9 cellular contexts compared by ENCODE assay signal in the genomic region with DNA sequence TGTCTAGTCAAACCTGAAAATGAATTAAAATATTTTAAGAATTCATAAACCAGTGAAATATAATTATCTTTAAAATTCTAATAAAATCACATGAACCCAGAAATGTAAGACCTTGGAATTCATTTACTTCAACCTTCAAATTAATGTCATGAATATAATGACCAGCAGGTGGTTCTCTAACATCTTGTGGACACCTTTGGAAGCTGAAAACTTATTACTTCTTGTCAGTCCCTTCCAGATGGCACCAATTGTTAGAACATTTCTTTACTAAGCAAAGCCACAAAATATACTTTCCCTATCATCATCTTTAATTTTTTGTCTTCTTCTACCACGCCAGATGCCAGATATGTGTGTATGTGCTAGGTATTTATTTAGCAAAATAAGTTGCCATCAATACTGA.
DNase-seq lines count a peak whose midpoint lies in the region; ATAC-seq, FAIRE-seq and TF ChIP-seq lines count a peak whose summit lies in the region.
"Had no signal": no experiment of that assay in that cellular context is flagged by ENCODE, and none has a peak within 500 bp of the region (broad histone marks: within the 10 kb centered on the region; RNA-seq: fewer than 3 reads in every experiment).

No MANE protein-coding gene starts in this region.

- intact Hi-C loops in Calu3 (cut with micrococcal nuclease; ENCODE audit: unreplicated experiment): loop anchor here (1.0 to 10.0 kb wide), 5 partner anchors 66 to 453 kb away; no protein-coding TSS in a partner anchor

- H3K27me3 Mint-ChIP-seq in Calu3 (ENCODE audit: unreplicated experiment): no peaks in the 10 kb centered on the region
- no peaks in the 10 kb centered on the region for H3K27me3 Mint-ChIP-seq in nephron (ENCODE audit: low read depth)
- H3K27me3 Mint-ChIP-seq in activated naive CD8-positive, alpha-beta T cell treated with anti-CD3 and anti-CD28 coated beads for 36 hours: peaks cover 3% of the 10 kb centered on the region

- no peaks in the 10 kb centered on the region for H3K36me3 ChIP-seq in bronchial epithelial cell (ENCODE audit: control insufficient read depth, insufficient read depth, low read length)

- BruUV-seq in Calu3 (replicated peaks; lab: Mats Ljungman, UMichigan): no TSS peak

- no peaks in the 10 kb centered on the region for H3K36me3 Mint-ChIP-seq in Calu3 (ENCODE audit: insufficient read depth, unreplicated experiment)
- H3K36me3 Mint-ChIP-seq in nephron (ENCODE audit: low read depth): no peaks in the 10 kb centered on the region
- H3K36me3 Mint-ChIP-seq in activated naive CD8-positive, alpha-beta T cell treated with anti-CD3 and anti-CD28 coated beads for 36 hours: no peaks in the 10 kb centered on the region

- DNase-seq in Calu3: no peak
- DNase-seq in HTR-8/SVneo (ENCODE audit: insufficient read length, low spot score): peak; percentile 9
- DNase-seq in bronchial epithelial cell (ENCODE audit: low read depth): peak; percentile 40
- no peak for DNase-seq in activated naive CD8-positive, alpha-beta T cell treated with anti-CD3 and anti-CD28 coated beads for 36 hours
- DNase-seq in stimulated activated CD4-positive, alpha-beta T cell treated with anti-CD3 and anti-CD28 coated beads, Interleukin-4, amount 100 ng/mL, for 1 hour: no peak
- DNase-seq: T-helper 9 cell had no signal

- no peak overlapping the region for H3K27ac Mint-ChIP-seq in Calu3 (ENCODE audit: unreplicated experiment)
- no peak overlapping the region for H3K27ac Mint-ChIP-seq in nephron
- no peak overlapping the region for H3K27ac Mint-ChIP-seq in activated naive CD8-positive, alpha-beta T cell treated with anti-CD3 and anti-CD28 coated beads for 36 hours

- H3K27me3 ChIP-seq in bronchial epithelial cell (ENCODE audit: control insufficient read depth, insufficient read depth, low read length): no peaks in the 10 kb centered on the region

- H3K4me1 Mint-ChIP-seq in Calu3 (ENCODE audit: low read depth, unreplicated experiment) (no peaks in the 10 kb centered on the region), nephron (no peaks in the 10 kb centered on the region)
- H3K4me1 Mint-ChIP-seq in activated naive CD8-positive, alpha-beta T cell treated with anti-CD3 and anti-CD28 coated beads for 36 hours: peaks cover 8% of the 10 kb centered on the region

- H3K4me3 ChIP-seq in bronchial epithelial cell (ENCODE audit: low read depth, low read length): no peak overlapping the region

- CTCF ChIA-PET in Calu3 (lab: Charles Lee): interaction anchor here (1.0 to 2.6 kb wide), 3 partner anchors 65 to 452 kb away, joined by 3 to 7 read pairs (median 7); no protein-coding TSS in a partner anchor

- H3K4me3 Mint-ChIP-seq in Calu3 (ENCODE audit: low read depth, unreplicated experiment) (no peak overlapping the region), nephron (no peak overlapping the region)
- no peak overlapping the region for H3K4me3 Mint-ChIP-seq in activated naive CD8-positive, alpha-beta T cell treated with anti-CD3 and anti-CD28 coated beads for 36 hours

- FAIRE-seq in HTR-8/SVneo (lab: Jason Lieb, UNC) (no peak), bronchial epithelial cell (lab: Jason Lieb, UNC) (no peak)

- H3K9me3 Mint-ChIP-seq in Calu3 (ENCODE audit: low read depth, unreplicated experiment): no peaks in the 10 kb centered on the region
- H3K9me3 Mint-ChIP-seq in nephron: peaks cover 4% of the 10 kb centered on the region
- no peaks in the 10 kb centered on the region for H3K9me3 Mint-ChIP-seq in activated naive CD8-positive, alpha-beta T cell treated with anti-CD3 and anti-CD28 coated beads for 36 hours

- ATAC-seq in GM21717 (IDR thresholded peaks at IDR 0.05; ENCODE audit: unreplicated experiment) (no peak), HG03280 (IDR thresholded peaks at IDR 0.05; ENCODE audit: unreplicated experiment) (no peak)

- TF ChIP-seq CTCF in Calu3 (IDR thresholded peaks at IDR 0.05; ENCODE audit: unreplicated experiment): peak; percentile 47
- peak; percentile 17 for TF ChIP-seq CTCF in bronchial epithelial cell (IDR thresholded peaks at IDR 0.05; ENCODE audit: insufficient read depth, low read length, severe bottlenecking)
- peak; percentile 18 to 32 (median 31) for TF ChIP-seq CTCF in nephron (IDR thresholded peaks at IDR 0.05; ENCODE audit: unreplicated experiment in 3 of 3)

Comparison
In these comparisons a context has a peak if more than half of its experiments do, and no peak if none do; other contexts are left out.
1. DNase-seq: peak in HTR-8/SVneo (single experiment) and bronchial epithelial cell (single experiment); none in Calu3 (single experiment), activated naive CD8-positive, alpha-beta T cell treated with anti-CD3 and anti-CD28 coated beads for 36 hours (single experiment) and stimulated activated CD4-positive, alpha-beta T cell treated with anti-CD3 and anti-CD28 coated beads, Interleukin-4, amount 100 ng/mL, for 1 hour (single experiment).
2. Peak in every context shown above with its lines, with median percentiles within 50 percentile points of each other: CTCF ChIP-seq.